In the genomic region with DNA sequence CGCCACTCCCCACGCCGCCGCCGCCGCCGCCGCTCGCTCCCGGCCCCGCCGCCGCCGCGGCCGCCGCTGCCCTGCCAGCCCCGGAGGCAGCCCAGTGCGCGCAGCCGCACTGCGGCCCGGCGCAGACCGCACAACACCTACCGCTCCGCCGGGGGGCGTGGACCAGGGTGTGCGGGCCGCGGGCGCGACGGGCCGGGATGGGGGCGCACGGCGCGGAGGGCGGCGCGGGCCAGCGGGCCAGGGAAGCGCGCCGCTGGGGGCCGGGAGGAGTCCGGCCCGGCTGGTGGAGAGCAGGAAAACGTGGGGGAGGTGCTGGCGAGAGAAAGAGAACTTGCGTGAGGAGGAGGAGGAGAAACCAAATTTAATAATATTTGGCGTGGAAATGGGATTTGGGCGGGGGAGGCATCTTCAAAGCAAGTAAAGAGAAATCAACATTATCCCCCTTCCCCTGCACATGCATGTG, we compare ENCODE assay signal across 1 cellular context.
A peak's percentile ranks its signal among the peaks of the same experiment; 100 is the strongest.
TF ChIP-seq lines count a peak whose summit lies in the region.

A gene (minus strand): TSS at position 106 of the 463 bp plus-strand sequence. CDS start 594 bp downstream, outside the sequence.

TF ChIP-seq in K562, 482 proteins besides CTCF, POLR2A, EP300 and RAD21 (continues in another document):
- peak; percentile 41; the same call in 1 of the 2 replicates for TF ChIP-seq SIN3B (IDR thresholded peaks at IDR 0.05; ENCODE audit: low read depth)
- no peak for TF ChIP-seq KAT7 (CRISPR knock-in tag; IDR thresholded peaks at IDR 0.05; ENCODE audit: borderline replicate concordance)
- TF ChIP-seq, protein P1, sequence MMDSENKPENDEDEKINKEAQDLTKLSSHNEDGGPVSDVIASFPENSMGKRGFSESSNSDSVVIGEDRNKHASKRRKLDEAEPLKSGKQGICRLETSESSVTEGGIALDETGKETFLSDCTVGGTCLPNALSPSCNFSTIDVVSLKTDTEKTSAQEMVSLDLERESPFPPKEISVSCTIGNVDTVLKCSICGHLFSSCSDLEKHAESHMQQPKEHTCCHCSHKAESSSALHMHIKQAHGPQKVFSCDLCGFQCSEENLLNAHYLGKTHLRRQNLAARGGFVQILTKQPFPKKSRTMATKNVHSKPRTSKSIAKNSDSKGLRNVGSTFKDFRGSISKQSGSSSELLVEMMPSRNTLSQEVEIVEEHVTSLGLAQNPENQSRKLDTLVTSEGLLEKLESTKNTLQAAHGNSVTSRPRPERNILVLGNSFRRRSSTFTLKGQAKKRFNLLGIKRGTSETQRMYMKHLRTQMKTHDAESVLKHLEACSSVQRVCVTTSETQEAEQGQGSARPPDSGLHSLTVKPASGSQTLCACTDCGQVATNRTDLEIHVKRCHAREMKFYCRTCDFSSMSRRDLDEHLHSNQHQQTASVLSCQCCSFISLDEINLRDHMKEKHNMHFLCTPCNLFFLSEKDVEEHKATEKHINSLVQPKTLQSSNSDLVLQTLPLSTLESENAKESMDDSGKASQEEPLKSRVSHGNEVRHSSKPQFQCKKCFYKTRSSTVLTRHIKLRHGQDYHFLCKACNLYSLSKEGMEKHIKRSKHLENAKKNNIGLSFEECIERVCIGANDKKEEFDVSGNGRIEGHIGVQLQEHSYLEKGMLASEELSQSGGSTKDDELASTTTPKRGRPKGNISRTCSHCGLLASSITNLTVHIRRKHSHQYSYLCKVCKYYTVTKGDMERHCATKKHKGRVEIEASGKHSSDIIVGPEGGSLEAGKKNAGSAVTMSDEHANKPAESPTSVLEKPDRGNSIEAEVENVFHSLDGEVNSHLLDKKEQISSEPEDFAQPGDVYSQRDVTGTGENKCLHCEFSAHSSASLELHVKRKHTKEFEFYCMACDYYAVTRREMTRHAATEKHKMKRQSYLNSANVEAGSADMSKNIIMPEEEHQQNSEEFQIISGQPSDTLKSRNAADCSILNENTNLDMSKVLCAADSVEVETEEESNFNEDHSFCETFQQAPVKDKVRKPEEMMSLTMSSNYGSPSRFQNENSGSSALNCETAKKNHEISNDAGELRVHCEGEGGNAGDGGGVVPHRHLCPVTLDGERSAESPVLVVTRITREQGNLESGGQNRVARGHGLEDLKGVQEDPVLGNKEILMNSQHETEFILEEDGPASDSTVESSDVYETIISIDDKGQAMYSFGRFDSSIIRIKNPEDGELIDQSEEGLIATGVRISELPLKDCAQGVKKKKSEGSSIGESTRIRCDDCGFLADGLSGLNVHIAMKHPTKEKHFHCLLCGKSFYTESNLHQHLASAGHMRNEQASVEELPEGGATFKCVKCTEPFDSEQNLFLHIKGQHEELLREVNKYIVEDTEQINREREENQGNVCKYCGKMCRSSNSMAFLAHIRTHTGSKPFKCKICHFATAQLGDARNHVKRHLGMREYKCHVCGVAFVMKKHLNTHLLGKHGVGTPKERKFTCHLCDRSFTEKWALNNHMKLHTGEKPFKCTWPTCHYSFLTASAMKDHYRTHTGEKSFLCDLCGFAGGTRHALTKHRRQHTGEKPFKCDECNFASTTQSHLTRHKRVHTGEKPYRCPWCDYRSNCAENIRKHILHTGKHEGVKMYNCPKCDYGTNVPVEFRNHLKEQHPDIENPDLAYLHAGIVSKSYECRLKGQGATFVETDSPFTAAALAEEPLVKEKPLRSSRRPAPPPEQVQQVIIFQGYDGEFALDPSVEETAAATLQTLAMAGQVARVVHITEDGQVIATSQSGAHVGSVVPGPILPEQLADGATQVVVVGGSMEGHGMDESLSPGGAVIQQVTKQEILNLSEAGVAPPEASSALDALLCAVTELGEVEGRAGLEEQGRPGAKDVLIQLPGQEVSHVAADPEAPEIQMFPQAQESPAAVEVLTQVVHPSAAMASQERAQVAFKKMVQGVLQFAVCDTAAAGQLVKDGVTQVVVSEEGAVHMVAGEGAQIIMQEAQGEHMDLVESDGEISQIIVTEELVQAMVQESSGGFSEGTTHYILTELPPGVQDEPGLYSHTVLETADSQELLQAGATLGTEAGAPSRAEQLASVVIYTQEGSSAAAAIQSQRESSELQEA (IDR thresholded peaks at IDR 0.05; ENCODE audit: low read depth) = no peak
- no peak for TF ChIP-seq GTF2E2 (tag; IDR thresholded peaks at IDR 0.05)
- peak; percentile 80 for TF ChIP-seq POLR2G (IDR thresholded peaks at IDR 0.05; ENCODE audit: low read depth, low read length)
- peak; percentile 47 for TF ChIP-seq HCFC1 (IDR thresholded peaks at IDR 0.05; ENCODE audit: low read depth, low read length)
- peak in 1 of 2 experiments; percentile 84; a peak in 2 of 4 replicates for TF ChIP-seq NONO (IDR thresholded peaks at IDR 0.05; ENCODE audit: low read depth in 2 of 2, low read length in 1 of 2)
- 0 out of 2 replicates have a peak, but pooled peaks have one; percentile 28 for TF ChIP-seq SMARCA4 (IDR thresholded peaks at IDR 0.05)
- TF ChIP-seq, protein P2, sequence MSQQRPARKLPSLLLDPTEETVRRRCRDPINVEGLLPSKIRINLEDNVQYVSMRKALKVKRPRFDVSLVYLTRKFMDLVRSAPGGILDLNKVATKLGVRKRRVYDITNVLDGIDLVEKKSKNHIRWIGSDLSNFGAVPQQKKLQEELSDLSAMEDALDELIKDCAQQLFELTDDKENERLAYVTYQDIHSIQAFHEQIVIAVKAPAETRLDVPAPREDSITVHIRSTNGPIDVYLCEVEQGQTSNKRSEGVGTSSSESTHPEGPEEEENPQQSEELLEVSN (IDR thresholded peaks at IDR 0.05; ENCODE audit: borderline replicate concordance in 1 of 2, extremely low read depth in 1 of 2, insufficient read depth in 1 of 2, insufficient read length in 1 of 2, low read depth in 1 of 2, low read length in 1 of 2, poor library complexity in 1 of 2, severe bottlenecking in 1 of 2) = peak; percentile 41 to 83
- TF ChIP-seq ZNF766 (CRISPR knock-in tag; conservative IDR thresholded peaks at IDR 0.05) = 0 out of 2 replicates have a peak, but pooled peaks have one; percentile 22
- no peak for TF ChIP-seq ZZZ3 (IDR thresholded peaks at IDR 0.05)
- TF ChIP-seq SMAD4 (CRISPR knock-in tag; conservative IDR thresholded peaks at IDR 0.05) = peak; percentile 85
- TF ChIP-seq, protein P3, sequence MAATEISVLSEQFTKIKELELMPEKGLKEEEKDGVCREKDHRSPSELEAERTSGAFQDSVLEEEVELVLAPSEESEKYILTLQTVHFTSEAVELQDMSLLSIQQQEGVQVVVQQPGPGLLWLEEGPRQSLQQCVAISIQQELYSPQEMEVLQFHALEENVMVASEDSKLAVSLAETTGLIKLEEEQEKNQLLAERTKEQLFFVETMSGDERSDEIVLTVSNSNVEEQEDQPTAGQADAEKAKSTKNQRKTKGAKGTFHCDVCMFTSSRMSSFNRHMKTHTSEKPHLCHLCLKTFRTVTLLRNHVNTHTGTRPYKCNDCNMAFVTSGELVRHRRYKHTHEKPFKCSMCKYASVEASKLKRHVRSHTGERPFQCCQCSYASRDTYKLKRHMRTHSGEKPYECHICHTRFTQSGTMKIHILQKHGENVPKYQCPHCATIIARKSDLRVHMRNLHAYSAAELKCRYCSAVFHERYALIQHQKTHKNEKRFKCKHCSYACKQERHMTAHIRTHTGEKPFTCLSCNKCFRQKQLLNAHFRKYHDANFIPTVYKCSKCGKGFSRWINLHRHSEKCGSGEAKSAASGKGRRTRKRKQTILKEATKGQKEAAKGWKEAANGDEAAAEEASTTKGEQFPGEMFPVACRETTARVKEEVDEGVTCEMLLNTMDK (IDR thresholded peaks at IDR 0.05; ENCODE audit: borderline replicate concordance, insufficient read depth, low read depth, low read length, poor library complexity, severe bottlenecking) = peak; percentile 95
- TF ChIP-seq, protein P4, sequence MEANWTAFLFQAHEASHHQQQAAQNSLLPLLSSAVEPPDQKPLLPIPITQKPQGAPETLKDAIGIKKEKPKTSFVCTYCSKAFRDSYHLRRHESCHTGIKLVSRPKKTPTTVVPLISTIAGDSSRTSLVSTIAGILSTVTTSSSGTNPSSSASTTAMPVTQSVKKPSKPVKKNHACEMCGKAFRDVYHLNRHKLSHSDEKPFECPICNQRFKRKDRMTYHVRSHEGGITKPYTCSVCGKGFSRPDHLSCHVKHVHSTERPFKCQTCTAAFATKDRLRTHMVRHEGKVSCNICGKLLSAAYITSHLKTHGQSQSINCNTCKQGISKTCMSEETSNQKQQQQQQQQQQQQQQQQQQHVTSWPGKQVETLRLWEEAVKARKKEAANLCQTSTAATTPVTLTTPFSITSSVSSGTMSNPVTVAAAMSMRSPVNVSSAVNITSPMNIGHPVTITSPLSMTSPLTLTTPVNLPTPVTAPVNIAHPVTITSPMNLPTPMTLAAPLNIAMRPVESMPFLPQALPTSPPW (CRISPR knock-in tag; IDR thresholded peaks at IDR 0.05) = peak; percentile 69
- TF ChIP-seq ESRRA (IDR thresholded peaks at IDR 0.05; ENCODE audit: borderline replicate concordance, low read depth) = peak; percentile 21; the same call in 1 of the 2 replicates
- TF ChIP-seq CCNT2 (IDR thresholded peaks at IDR 0.05; ENCODE audit: borderline replicate concordance, extremely low read depth, insufficient read length, low read depth, low read length) = peak; percentile 93
- TF ChIP-seq ZBTB7A (IDR thresholded peaks at IDR 0.05; ENCODE audit: borderline replicate concordance, control insufficient read depth, low read depth, low read length) = peak; percentile 77; the same call in 1 of the 2 replicates
- TF ChIP-seq SMAD1 (IDR thresholded peaks at IDR 0.05; ENCODE audit: low read depth, low read length, partially characterized antibody) = peak; percentile 20
- TF ChIP-seq, protein P5, sequence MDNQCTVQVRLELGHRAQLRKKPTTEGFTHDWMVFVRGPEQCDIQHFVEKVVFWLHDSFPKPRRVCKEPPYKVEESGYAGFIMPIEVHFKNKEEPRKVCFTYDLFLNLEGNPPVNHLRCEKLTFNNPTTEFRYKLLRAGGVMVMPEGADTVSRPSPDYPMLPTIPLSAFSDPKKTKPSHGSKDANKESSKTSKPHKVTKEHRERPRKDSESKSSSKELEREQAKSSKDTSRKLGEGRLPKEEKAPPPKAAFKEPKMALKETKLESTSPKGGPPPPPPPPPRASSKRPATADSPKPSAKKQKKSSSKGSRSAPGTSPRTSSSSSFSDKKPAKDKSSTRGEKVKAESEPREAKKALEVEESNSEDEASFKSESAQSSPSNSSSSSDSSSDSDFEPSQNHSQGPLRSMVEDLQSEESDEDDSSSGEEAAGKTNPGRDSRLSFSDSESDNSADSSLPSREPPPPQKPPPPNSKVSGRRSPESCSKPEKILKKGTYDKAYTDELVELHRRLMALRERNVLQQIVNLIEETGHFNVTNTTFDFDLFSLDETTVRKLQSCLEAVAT (IDR thresholded peaks at IDR 0.05) = 0 out of 4 replicates have a peak, but pooled peaks of 1 of the 2 experiments have one; percentile 23
- TF ChIP-seq, protein P6, sequence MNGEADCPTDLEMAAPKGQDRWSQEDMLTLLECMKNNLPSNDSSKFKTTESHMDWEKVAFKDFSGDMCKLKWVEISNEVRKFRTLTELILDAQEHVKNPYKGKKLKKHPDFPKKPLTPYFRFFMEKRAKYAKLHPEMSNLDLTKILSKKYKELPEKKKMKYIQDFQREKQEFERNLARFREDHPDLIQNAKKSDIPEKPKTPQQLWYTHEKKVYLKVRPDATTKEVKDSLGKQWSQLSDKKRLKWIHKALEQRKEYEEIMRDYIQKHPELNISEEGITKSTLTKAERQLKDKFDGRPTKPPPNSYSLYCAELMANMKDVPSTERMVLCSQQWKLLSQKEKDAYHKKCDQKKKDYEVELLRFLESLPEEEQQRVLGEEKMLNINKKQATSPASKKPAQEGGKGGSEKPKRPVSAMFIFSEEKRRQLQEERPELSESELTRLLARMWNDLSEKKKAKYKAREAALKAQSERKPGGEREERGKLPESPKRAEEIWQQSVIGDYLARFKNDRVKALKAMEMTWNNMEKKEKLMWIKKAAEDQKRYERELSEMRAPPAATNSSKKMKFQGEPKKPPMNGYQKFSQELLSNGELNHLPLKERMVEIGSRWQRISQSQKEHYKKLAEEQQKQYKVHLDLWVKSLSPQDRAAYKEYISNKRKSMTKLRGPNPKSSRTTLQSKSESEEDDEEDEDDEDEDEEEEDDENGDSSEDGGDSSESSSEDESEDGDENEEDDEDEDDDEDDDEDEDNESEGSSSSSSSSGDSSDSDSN (IDR thresholded peaks at IDR 0.05; ENCODE audit: borderline replicate concordance in 1 of 2, low read depth in 2 of 2, low read length in 2 of 2) = peak; percentile 78 to 94
- TF ChIP-seq TBP (optimal IDR thresholded peaks at IDR 0.05; ENCODE audit: low read depth, low read length) = peak; percentile 44
